Comparison of ENCODE assay signal across 10 cellular contexts in genomic region chr5:140011297-140011802, GRCh38. TPM values are rescaled to one million over a fixed set of nuclear protein-coding genes. Genes with fewer than 3 reads are reported as not detected.
DNase-seq lines count a peak whose midpoint lies in the region; ATAC-seq and TF ChIP-seq lines count a peak whose summit lies in the region.
"Had no signal": no experiment of that assay in that cellular context is flagged by ENCODE, and none has a peak within 500 bp of the region (broad histone marks: within the 10 kb centered on the region; RNA-seq: fewer than 3 reads in every experiment).

No MANE protein-coding gene starts in this region.

- peaks cover 2% of the 10 kb centered on the region for H3K27me3 ChIP-seq in kidney epithelial cell (ENCODE audit: control insufficient read depth, insufficient read depth, low read length)

- TF ChIP-seq CTCF in NB4 (IDR thresholded peaks at IDR 0.05; ENCODE audit: low read depth, low read length) = no peak
- no peak for TF ChIP-seq CTCF in kidney epithelial cell (IDR thresholded peaks at IDR 0.05; ENCODE audit: insufficient read depth, low read length, poor library complexity, severe bottlenecking)

- TF ChIP-seq POLR2A in NB4 (IDR thresholded peaks at IDR 0.05; ENCODE audit: extremely low read depth, insufficient read length) = no peak

- H3K36me3 ChIP-seq in kidney epithelial cell (ENCODE audit: control insufficient read depth, insufficient read depth, low read length) = no peaks in the 10 kb centered on the region

- DNase-seq in NB4 (ENCODE audit: low read depth) = peak; percentile 3
- peak; percentile 38 for DNase-seq in kidney epithelial cell (ENCODE audit: low read depth)
- DNase-seq in D341Med (ENCODE audit: low spot score) = no peak
- no peak for DNase-seq in NCI-H1694 treated with DMSO at 0.1 percent for 48 hours (lab: John Stamatoyannopoulos, UW)
- no peak for DNase-seq in posterior cingulate gyrus
- DNase-seq: activated CD4-positive, alpha-beta memory T cell treated with anti-CD3 and anti-CD28 coated beads, Interleukin-2, amount 10 ng/mL, durations not matched to agents 7 days and 5 days; stimulated activated CD8-positive, alpha-beta memory T cell treated with anti-CD3 and anti-CD28 coated beads, Interleukin-4, amount 100 ng/mL, for 48 hours had no signal

- intact Hi-C loops in posterior cingulate gyrus (cut with DNase I) = no loop called here

- ATAC-seq in GM18858 (IDR thresholded peaks at IDR 0.05; ENCODE audit: unreplicated experiment) (peak; percentile 82), HG02642 (IDR thresholded peaks at IDR 0.05; ENCODE audit: poor library complexity, unreplicated experiment) (peak; percentile 83), GM21528 (IDR thresholded peaks at IDR 0.05; ENCODE audit: low FRiP score, unreplicated experiment) (no peak)

- H3K4me3 ChIP-seq in NB4 (ENCODE audit: low read depth, low read length) (no peak overlapping the region), kidney epithelial cell (ENCODE audit: low read depth, low read length) (no peak overlapping the region)

RNA-seq across cellular contexts. Expression of gene NRG2, which starts 31.7 kb away (rescaled TPM):
- total RNA-seq in kidney epithelial cell = 0.07 TPM in 1 of 2 replicates, not detected in the other
- total RNA-seq: activated CD4-positive, alpha-beta memory T cell treated with anti-CD3 and anti-CD28 coated beads, Interleukin-2, amount 10 ng/mL, durations not matched to agents 7 days and 5 days had no signal

Comparison
In these comparisons a context has a peak if more than half of its experiments do, and no peak if none do; other contexts are left out.
1. DNase-seq: peak in NB4 (single experiment) and kidney epithelial cell (single experiment); none in D341Med (single experiment), NCI-H1694 treated with DMSO at 0.1 percent for 48 hours (single experiment) and posterior cingulate gyrus (0 of 10).